16 cellular contexts compared by ENCODE assay signal in genomic region chr10:132101529-132101928, GRCh38. TPM values are rescaled to one million over a fixed set of nuclear protein-coding genes. Genes with fewer than 3 reads are reported as not detected.
DNase-seq lines count a peak whose midpoint lies in the region; ATAC-seq and TF ChIP-seq lines count a peak whose summit lies in the region.
"Had no signal": no experiment of that assay in that cellular context is flagged by ENCODE, and none has a peak within 500 bp of the region (broad histone marks: within the 10 kb centered on the region; RNA-seq: fewer than 3 reads in every experiment).

No MANE protein-coding gene starts in this region.

- no peaks in the 10 kb centered on the region for H3K36me3 Mint-ChIP-seq in GM23338 (ENCODE audit: low read depth)
- H3K36me3 Mint-ChIP-seq: stimulated activated effector memory CD8-positive, alpha-beta T cell treated with anti-CD3 and anti-CD28 coated beads, Interleukin-12 subunit alpha, Interleukin-12 subunit beta, amount 100 ng/mL, for 72 hours had no signal

- no peaks in the 10 kb centered on the region for H3K9me2 ChIP-seq in GM23338 (ENCODE audit: insufficient read depth)

- no peaks in the 10 kb centered on the region for H3K9me3 ChIP-seq in WERI-Rb-1 (ENCODE audit: severe bottlenecking)
- H3K9me3 ChIP-seq in left ventricle myocardium inferior (replicated peaks), result no peaks in the 10 kb centered on the region

- H3K27me3 Mint-ChIP-seq in GM23338 (ENCODE audit: insufficient read depth, low read depth, poor library complexity), result peaks cover 6% of the 10 kb centered on the region

- H3K4me2 ChIP-seq in GM23338, result no peak overlapping the region

- DNase-seq in Ammon's horn (ENCODE audit: low spot score) (peak; percentile 65), GM23338 (ENCODE audit: low spot score) (no peak), WERI-Rb-1 (peak; percentile 51), medulla oblongata (ENCODE audit: extremely low spot score) (peak; percentile 30), left ventricle myocardium inferior (no peak)
- no peak for DNase-seq in stimulated activated CD4-positive, alpha-beta T cell treated with anti-CD3 and anti-CD28 coated beads, Interleukin-4, amount 100 ng/mL, for 1 hour
- DNase-seq: activated CD4-positive, alpha-beta T cell treated with anti-CD3 and anti-CD28 coated beads for 4 hours; activated T-cell treated with anti-CD3 and anti-CD28 coated beads, Interleukin-2, amount 50 U/mL, for 24 hours; HCEC 1CT; mesenchymal stem cell; NCI-H187; NCI-H526 treated with DMSO at 0.1 percent for 48 hours had no signal

- H3K4me3 ChIP-seq in GM23338 (no peak overlapping the region), WERI-Rb-1 (ENCODE audit: low read depth, low read length) (no peak overlapping the region), left ventricle myocardium inferior (no peak overlapping the region)

- H3K27me3 ChIP-seq in GM23338 (ENCODE audit: insufficient read depth), result no peaks in the 10 kb centered on the region
- H3K27me3 ChIP-seq in WERI-Rb-1 (ENCODE audit: insufficient read depth, low read depth, severe bottlenecking), result no peaks in the 10 kb centered on the region
- no peaks in the 10 kb centered on the region for H3K27me3 ChIP-seq in left ventricle myocardium inferior (ENCODE audit: low read depth)

- H3K4me1 ChIP-seq in GM23338 (ENCODE audit: insufficient read depth) (no peaks in the 10 kb centered on the region), left ventricle myocardium inferior (peaks cover 3% of the 10 kb centered on the region)

- no peaks in the 10 kb centered on the region for H3K79me2 ChIP-seq in GM23338 (replicated peaks; ENCODE audit: insufficient read depth)

- H3F3A ChIP-seq in GM23338 (replicated peaks; ENCODE audit: low read depth), result no peaks in the 10 kb centered on the region

- ATAC-seq in GM23338, result peak; percentile 76
- no peak for ATAC-seq in HG02970 (IDR thresholded peaks at IDR 0.05; ENCODE audit: low FRiP score, unreplicated experiment)
- no peak for ATAC-seq in HG03469 (IDR thresholded peaks at IDR 0.05; ENCODE audit: unreplicated experiment)
- ATAC-seq: stimulated activated effector memory CD8-positive, alpha-beta T cell treated with anti-CD3 and anti-CD28 coated beads, Interleukin-12 subunit alpha, Interleukin-12 subunit beta, amount 100 ng/mL, for 72 hours had no signal

- H3K36me3 ChIP-seq in GM23338 (ENCODE audit: insufficient read depth), result no peaks in the 10 kb centered on the region
- H3K36me3 ChIP-seq in WERI-Rb-1, result no peaks in the 10 kb centered on the region
- no peaks in the 10 kb centered on the region for H3K36me3 ChIP-seq in left ventricle myocardium inferior

- no peaks in the 10 kb centered on the region for H3K4me1 Mint-ChIP-seq in GM23338
- H3K4me1 Mint-ChIP-seq: stimulated activated effector memory CD8-positive, alpha-beta T cell treated with anti-CD3 and anti-CD28 coated beads, Interleukin-12 subunit alpha, Interleukin-12 subunit beta, amount 100 ng/mL, for 72 hours had no signal

- intact Hi-C loops in left ventricle myocardium inferior (cut with micrococcal nuclease), result no loop called here

- no peaks in the 10 kb centered on the region for H3K9me3 Mint-ChIP-seq in GM23338
- H3K9me3 Mint-ChIP-seq: activated T-cell treated with anti-CD3 and anti-CD28 coated beads, Interleukin-2, amount 50 U/mL, for 24 hours; stimulated activated effector memory CD8-positive, alpha-beta T cell treated with anti-CD3 and anti-CD28 coated beads, Interleukin-12 subunit alpha, Interleukin-12 subunit beta, amount 100 ng/mL, for 72 hours had no signal

- H3K27ac ChIP-seq in GM23338 (ENCODE audit: low read depth), result no peak overlapping the region
- H3K27ac ChIP-seq in WERI-Rb-1, result no peak overlapping the region
- H3K27ac ChIP-seq in left ventricle myocardium inferior (replicated peaks), result no peak overlapping the region
- H3K27ac ChIP-seq: RWPE1 had no signal

- no peak overlapping the region for H3K4me3 Mint-ChIP-seq in GM23338
- H3K4me3 Mint-ChIP-seq: activated T-cell treated with anti-CD3 and anti-CD28 coated beads, Interleukin-2, amount 50 U/mL, for 24 hours; stimulated activated effector memory CD8-positive, alpha-beta T cell treated with anti-CD3 and anti-CD28 coated beads, Interleukin-12 subunit alpha, Interleukin-12 subunit beta, amount 100 ng/mL, for 72 hours had no signal

- H2AFZ ChIP-seq in GM23338, result no peak overlapping the region

- no peak overlapping the region for H3K27ac Mint-ChIP-seq in GM23338
- H3K27ac Mint-ChIP-seq: activated T-cell treated with anti-CD3 and anti-CD28 coated beads, Interleukin-2, amount 50 U/mL, for 24 hours; stimulated activated effector memory CD8-positive, alpha-beta T cell treated with anti-CD3 and anti-CD28 coated beads, Interleukin-12 subunit alpha, Interleukin-12 subunit beta, amount 100 ng/mL, for 72 hours had no signal

- TF ChIP-seq CTCF in GM23338 (conservative IDR thresholded peaks at IDR 0.05; ENCODE audit: low read depth in 2 of 2) (peak; percentile 44 to 67), WERI-Rb-1 (IDR thresholded peaks at IDR 0.05; ENCODE audit: low read depth, low read length) (peak; percentile 79), left ventricle myocardium inferior (IDR thresholded peaks at IDR 0.05; ENCODE audit: borderline replicate concordance) (no peak)

- H4K20me1 ChIP-seq in GM23338 (replicated peaks; ENCODE audit: insufficient read depth), result no peaks in the 10 kb centered on the region

TF ChIP-seq in GM23338, 12 proteins besides CTCF, POLR2A, EP300 and RAD21 (continues in another document):
- TF ChIP-seq POLR2AphosphoS5 (IDR thresholded peaks at IDR 0.05; ENCODE audit: low read depth), result no peak
- TF ChIP-seq ZNF462 (CRISPR knock-in tag; IDR thresholded peaks at IDR 0.05), result no peak
- no peak for TF ChIP-seq CREB1 (CRISPR knock-in tag; IDR thresholded peaks at IDR 0.05; ENCODE audit: low read depth)
- TF ChIP-seq STAT1 (IDR thresholded peaks at IDR 0.05; ENCODE audit: unreplicated experiment), result no peak
- no peak for TF ChIP-seq JUNB (IDR thresholded peaks at IDR 0.05; ENCODE audit: unreplicated experiment)
- TF ChIP-seq ZNF114 (CRISPR knock-in tag; IDR thresholded peaks at IDR 0.05), result no peak
- no peak for TF ChIP-seq EZH2phosphoT487 (IDR thresholded peaks at IDR 0.05; ENCODE audit: unreplicated experiment)

RNA-seq across cellular contexts. Expression of gene JAKMIP3, which starts 35.8 kb away (rescaled TPM):
- total RNA-seq in GM23338 (2014; rRNA removed; shearing (Covaris generic)), result 0.47 and 1.2 TPM in 2 replicates
- polyA plus RNA-seq in GM23338 (2016; fragmentation: Nextera tagmentation; extraction: Ambion mirVana), result 0.70 and 0.87 TPM in 2 replicates
- total RNA-seq in left ventricle myocardium inferior, result 1.7 TPM

Comparison
In these comparisons a context has a peak if more than half of its experiments do, and no peak if none do; other contexts are left out.
1. DNase-seq: peak in Ammon's horn (single experiment), WERI-Rb-1 (single experiment) and medulla oblongata (single experiment); none in GM23338 (single experiment), stimulated activated CD4-positive, alpha-beta T cell treated with anti-CD3 and anti-CD28 coated beads, Interleukin-4, amount 100 ng/mL, for 1 hour (single experiment) and left ventricle myocardium inferior (single experiment).